28 cellular contexts compared by ENCODE assay signal in the genomic region with DNA sequence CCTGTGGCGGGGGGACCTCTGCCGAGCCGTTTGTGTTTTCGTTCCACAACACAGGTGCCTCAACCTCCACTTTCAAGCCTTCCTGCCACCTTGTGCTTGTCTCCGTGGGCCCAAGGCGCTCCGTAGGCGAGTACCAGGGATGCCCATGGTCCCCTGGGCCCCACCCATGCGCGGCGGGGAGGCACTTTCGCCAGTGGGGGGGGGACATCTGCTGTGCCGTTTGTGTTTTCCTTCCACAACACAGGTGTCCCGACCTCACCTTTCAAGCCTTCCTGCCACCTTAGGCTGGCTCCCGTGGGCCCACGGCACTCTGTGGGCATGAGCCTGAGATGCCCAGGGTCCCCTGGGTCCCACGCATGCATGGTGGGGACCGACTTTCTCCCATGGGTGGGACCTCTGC.
"Had no signal": no experiment of that assay in that cellular context is flagged by ENCODE, and none has a peak within 500 bp of the region (broad histone marks: within the 10 kb centered on the region; RNA-seq: fewer than 3 reads in every experiment).

No MANE protein-coding gene starts in this region.

- H3K4me1 ChIP-seq: colonic mucosa, esophagus muscularis mucosa, esophagus squamous epithelium, foreskin keratinocyte, gastrocnemius medialis, gastroesophageal sphincter, heart left ventricle, heart right ventricle had no signal

- H3K4me2 ChIP-seq: hepatocyte had no signal

- H3K9me3 ChIP-seq: colonic mucosa, gastrocnemius medialis had no signal

- H2AFZ ChIP-seq: hepatocyte had no signal

- H3K4me3 ChIP-seq: colonic mucosa, coronary artery, esophagus muscularis mucosa, esophagus squamous epithelium, gastrocnemius medialis, gastroesophageal sphincter, heart left ventricle, heart right ventricle, hepatocyte had no signal

- DNase-seq: colonic mucosa; cortex of kidney; dermis blood vessel endothelial cell; effector CD4-positive, alpha-beta T cell; effector CD8-positive, alpha-beta T cell; effector memory CD4-positive, alpha-beta T cell; effector memory CD8-positive, alpha-beta T cell; endodermal cell; erythroblast; esophagus squamous epithelium; foreskin fibroblast; foreskin keratinocyte; foreskin melanocyte; gastrocnemius medialis; glutamatergic neuron; head of caudate nucleus; heart left ventricle; heart right ventricle had no signal

- H3K36me3 ChIP-seq: colonic mucosa, esophagus muscularis mucosa, esophagus squamous epithelium, gastrocnemius medialis, gastroesophageal sphincter, heart left ventricle, heart right ventricle had no signal

- ATAC-seq: effector memory CD8-positive, alpha-beta T cell; esophagus mucosa; foreskin keratinocyte; gastrocnemius medialis; gastroesophageal sphincter; heart left ventricle; heart right ventricle had no signal

- H3K27ac ChIP-seq: colonic mucosa, coronary artery, epithelial cell of prostate, esophagus muscularis mucosa, esophagus squamous epithelium, foreskin keratinocyte, gastrocnemius medialis, gastroesophageal sphincter, heart left ventricle, heart right ventricle, hepatocyte had no signal

- FAIRE-seq: colon, endometrium, endothelial cell of umbilical vein, frontal cortex had no signal

- H3K27me3 ChIP-seq: colonic mucosa, foreskin keratinocyte, gastrocnemius medialis, hepatocyte had no signal

- H3K79me2 ChIP-seq: hepatocyte had no signal
